Comparison of ENCODE assay signal across 18 cellular contexts in genomic region chr12:120814203-120814902, GRCh38.
DNase-seq lines count a peak whose midpoint lies in the region; ATAC-seq and TF ChIP-seq lines count a peak whose summit lies in the region.
"Had no signal": no experiment of that assay in that cellular context is flagged by ENCODE, and none has a peak within 500 bp of the region (broad histone marks: within the 10 kb centered on the region; RNA-seq: fewer than 3 reads in every experiment).

No MANE protein-coding gene starts in this region.

- H3K36me3 ChIP-seq in body of pancreas (replicated peaks in 1 of 2; ENCODE audit: insufficient read depth in 1 of 2, low read depth in 2 of 2), result no peaks in the 10 kb centered on the region

- no peak overlapping the region for H3K4me3 Mint-ChIP-seq in activated naive CD8-positive, alpha-beta T cell
- no peak overlapping the region for H3K4me3 Mint-ChIP-seq in activated naive CD8-positive, alpha-beta T cell treated with anti-CD3 and anti-CD28 coated beads, Interleukin-2, amount 50 U/mL, for 24 hours
- no peak overlapping the region for H3K4me3 Mint-ChIP-seq in effector memory CD8-positive, alpha-beta T cell
- H3K4me3 Mint-ChIP-seq: CD8-positive, alpha-beta memory T cell; H9 had no signal

- peaks cover 7% of the 10 kb centered on the region for H3K36me3 Mint-ChIP-seq in activated naive CD8-positive, alpha-beta T cell
- H3K36me3 Mint-ChIP-seq in activated naive CD8-positive, alpha-beta T cell treated with anti-CD3 and anti-CD28 coated beads, Interleukin-2, amount 50 U/mL, for 24 hours (ENCODE audit: low read depth), result peaks cover 13% of the 10 kb centered on the region
- peaks cover 10% of the 10 kb centered on the region for H3K36me3 Mint-ChIP-seq in effector memory CD8-positive, alpha-beta T cell (ENCODE audit: insufficient read depth)

- peaks cover 40% of the 10 kb centered on the region for H3K4me1 Mint-ChIP-seq in activated naive CD8-positive, alpha-beta T cell (ENCODE audit: low read depth)
- peaks cover 31% of the 10 kb centered on the region for H3K4me1 Mint-ChIP-seq in activated naive CD8-positive, alpha-beta T cell treated with anti-CD3 and anti-CD28 coated beads, Interleukin-2, amount 50 U/mL, for 24 hours
- H3K4me1 Mint-ChIP-seq in effector memory CD8-positive, alpha-beta T cell (ENCODE audit: low read depth in 2 of 2), result peaks cover 15 to 43% of the 10 kb centered on the region in 2 donors

- no peak for TF ChIP-seq CTCF in body of pancreas (IDR thresholded peaks at IDR 0.05)

- intact Hi-C loops in body of pancreas (cut with DNase I), result no loop called here

- no peaks in the 10 kb centered on the region for H3K9me3 Mint-ChIP-seq in activated naive CD8-positive, alpha-beta T cell (ENCODE audit: low read depth)
- no peaks in the 10 kb centered on the region for H3K9me3 Mint-ChIP-seq in activated naive CD8-positive, alpha-beta T cell treated with anti-CD3 and anti-CD28 coated beads, Interleukin-2, amount 50 U/mL, for 24 hours
- no peaks in the 10 kb centered on the region for H3K9me3 Mint-ChIP-seq in effector memory CD8-positive, alpha-beta T cell
- H3K9me3 Mint-ChIP-seq: CD8-positive, alpha-beta memory T cell; H9 had no signal

- peaks cover 5% of the 10 kb centered on the region for H3K4me1 ChIP-seq in body of pancreas
- H3K4me1 ChIP-seq: BLaER1 had no signal

- H3K27ac ChIP-seq in body of pancreas, result no peak overlapping the region
- H3K27ac ChIP-seq: BLaER1 had no signal

- H3K27me3 Mint-ChIP-seq in activated naive CD8-positive, alpha-beta T cell, result no peaks in the 10 kb centered on the region
- H3K27me3 Mint-ChIP-seq in activated naive CD8-positive, alpha-beta T cell treated with anti-CD3 and anti-CD28 coated beads, Interleukin-2, amount 50 U/mL, for 24 hours, result no peaks in the 10 kb centered on the region
- H3K27me3 Mint-ChIP-seq in effector memory CD8-positive, alpha-beta T cell, result no peaks in the 10 kb centered on the region
- H3K27me3 Mint-ChIP-seq: CD8-positive, alpha-beta memory T cell had no signal

- TF ChIP-seq POLR2A in body of pancreas (IDR thresholded peaks at IDR 0.05), result no peak

- 52 to 92% methylated on average over 2 of the region's 2 CpGs for WGBS in body of pancreas, 2 donors

- H3K27ac Mint-ChIP-seq in activated naive CD8-positive, alpha-beta T cell, result peak overlapping the region; percentile 43
- H3K27ac Mint-ChIP-seq in activated naive CD8-positive, alpha-beta T cell treated with anti-CD3 and anti-CD28 coated beads, Interleukin-2, amount 50 U/mL, for 24 hours, result no peak overlapping the region
- peak overlapping the region; percentile 15 to 36 for H3K27ac Mint-ChIP-seq in effector memory CD8-positive, alpha-beta T cell

- no peak overlapping the region for H3K4me3 ChIP-seq in body of pancreas
- H3K4me3 ChIP-seq: BLaER1 had no signal

- no peak for ATAC-seq in activated naive CD8-positive, alpha-beta T cell treated with anti-CD3 and anti-CD28 coated beads, Interleukin-2, amount 50 U/mL, for 24 hours
- ATAC-seq in effector memory CD8-positive, alpha-beta T cell (replicated peaks), result no peak
- ATAC-seq in body of pancreas, result no peak
- ATAC-seq: Panc1 had no signal

- H3K27me3 ChIP-seq in body of pancreas, result no peaks in the 10 kb centered on the region
- H3K27me3 ChIP-seq: BLaER1 had no signal

- H3K9me3 ChIP-seq in body of pancreas, result no peaks in the 10 kb centered on the region
- H3K9me3 ChIP-seq: BLaER1 had no signal

- DNase-seq in NCI-H345 (lab: John Stamatoyannopoulos, UW) (peak; percentile 25), NCI-H345 treated with DMSO at 0.1 percent for 48 hours (lab: John Stamatoyannopoulos, UW; ENCODE audit: unreplicated experiment) (no peak), occipital lobe (lab: John Stamatoyannopoulos, UW) (no peak), body of pancreas (no peak), Ammon's horn (ENCODE audit: low spot score) (no peak)
- DNase-seq in activated naive CD8-positive, alpha-beta T cell treated with anti-CD3 and anti-CD28 coated beads, Interleukin-2, amount 50 U/mL, for 24 hours, result no peak
- DNase-seq in effector memory CD8-positive, alpha-beta T cell, result no peak
- DNase-seq: CD8-positive, alpha-beta memory T cell; DMS79; H9; MM.1S; NCI-H1092 treated with DMSO at 0.1 percent for 48 hours; NCI-H187; NCI-H2171 treated with DMSO at 0.1 percent for 48 hours; NCI-H524 had no signal
